Comparison of ENCODE assay signal across 8 cellular contexts in genomic region chrX:25523574-25523973, GRCh38.
A peak's percentile ranks its signal among the peaks of the same experiment; 100 is the strongest.
DNase-seq lines count a peak whose midpoint lies in the region; ATAC-seq and TF ChIP-seq lines count a peak whose summit lies in the region.

No MANE protein-coding gene starts in this region.

- no peaks in the 10 kb centered on the region for H3K4me1 ChIP-seq in heart right ventricle

- H3K4me3 ChIP-seq in heart right ventricle: no peak overlapping the region

- no peak overlapping the region for H3K4me3 Mint-ChIP-seq in endothelial cell (ENCODE audit: unreplicated experiment)

- no peaks in the 10 kb centered on the region for H3K9me3 ChIP-seq in heart right ventricle

- intact Hi-C loops in heart right ventricle (cut with DNase I) (loop anchor here in 2 of 10 donors (5.0 to 10.0 kb wide), 2 partner anchors 441 to 1664 kb away; no protein-coding TSS in a partner anchor), left cardiac atrium (cut with DNase I) (loop anchor here in 1 of 2 donors (10.0 kb wide), 1 partner anchor 441 kb away; no protein-coding TSS in a partner anchor)

- H3K9me3 Mint-ChIP-seq in endothelial cell (ENCODE audit: unreplicated experiment): no peaks in the 10 kb centered on the region

- H3K27me3 ChIP-seq in heart right ventricle: no peaks in the 10 kb centered on the region

- ATAC-seq in heart right ventricle (no peak), left cardiac atrium (no peak)

- no peak overlapping the region for H3K27ac ChIP-seq in heart right ventricle

- H3K36me3 ChIP-seq in heart right ventricle: no peaks in the 10 kb centered on the region

- H3K27ac Mint-ChIP-seq in endothelial cell (ENCODE audit: unreplicated experiment): no peak overlapping the region

- H3K4me1 Mint-ChIP-seq in endothelial cell (ENCODE audit: unreplicated experiment): peaks cover 3% of the 10 kb centered on the region

- TF ChIP-seq CTCF in heart right ventricle (IDR thresholded peaks at IDR 0.05) (peak in 7 of 9 donors; percentile 25 to 48 (median 35)), endothelial cell (IDR thresholded peaks at IDR 0.05; ENCODE audit: unreplicated experiment) (no peak)

- DNase-seq in heart right ventricle: peak in 1 of 2 donors; percentile 18
- DNase-seq in left cardiac atrium: no peak
- DNase-seq in NCI-H526 (lab: John Stamatoyannopoulos, UW): peak; percentile 25 to 43
- peak; percentile 40 for DNase-seq in endothelial cell (ENCODE audit: low spot score)
- DNase-seq in pulmonary artery endothelial cell (ENCODE audit: low read depth, low spot score): peak; percentile 33
- DNase-seq in stimulated activated CD4-positive, alpha-beta T cell treated with anti-CD3 and anti-CD28 coated beads, Interleukin-12 subunit alpha, Interleukin-12 subunit beta, amount 100 ng/mL, for 4 hours: no peak
- no peak for DNase-seq in activated CD4-positive, CD25-positive, alpha-beta regulatory T cell treated with anti-CD3 and anti-CD28 coated beads, Interleukin-2, amount 50 U/mL, for 72 hours
- DNase-seq in UCSD-AML1 (lab: John Stamatoyannopoulos, UW; ENCODE audit: unreplicated experiment): no peak

- 3 to 8% methylated on average over 5 of the region's 5 CpGs for WGBS in heart right ventricle, 2 donors

- H3K36me3 Mint-ChIP-seq in endothelial cell (ENCODE audit: low read depth, unreplicated experiment): no peaks in the 10 kb centered on the region

- H3K27me3 Mint-ChIP-seq in endothelial cell (ENCODE audit: unreplicated experiment): no peaks in the 10 kb centered on the region

Comparison
In these comparisons a context has a peak if more than half of its experiments do, and no peak if none do; other contexts are left out.
1. DNase-seq: peak in NCI-H526 (2 of 2), endothelial cell (single experiment) and pulmonary artery endothelial cell (single experiment); none in left cardiac atrium (single experiment), stimulated activated CD4-positive, alpha-beta T cell treated with anti-CD3 and anti-CD28 coated beads, Interleukin-12 subunit alpha, Interleukin-12 subunit beta, amount 100 ng/mL, for 4 hours (single experiment), activated CD4-positive, CD25-positive, alpha-beta regulatory T cell treated with anti-CD3 and anti-CD28 coated beads, Interleukin-2, amount 50 U/mL, for 72 hours (single experiment) and UCSD-AML1 (single experiment).